1 cellular context compared by ENCODE assay signal in the genomic region with DNA sequence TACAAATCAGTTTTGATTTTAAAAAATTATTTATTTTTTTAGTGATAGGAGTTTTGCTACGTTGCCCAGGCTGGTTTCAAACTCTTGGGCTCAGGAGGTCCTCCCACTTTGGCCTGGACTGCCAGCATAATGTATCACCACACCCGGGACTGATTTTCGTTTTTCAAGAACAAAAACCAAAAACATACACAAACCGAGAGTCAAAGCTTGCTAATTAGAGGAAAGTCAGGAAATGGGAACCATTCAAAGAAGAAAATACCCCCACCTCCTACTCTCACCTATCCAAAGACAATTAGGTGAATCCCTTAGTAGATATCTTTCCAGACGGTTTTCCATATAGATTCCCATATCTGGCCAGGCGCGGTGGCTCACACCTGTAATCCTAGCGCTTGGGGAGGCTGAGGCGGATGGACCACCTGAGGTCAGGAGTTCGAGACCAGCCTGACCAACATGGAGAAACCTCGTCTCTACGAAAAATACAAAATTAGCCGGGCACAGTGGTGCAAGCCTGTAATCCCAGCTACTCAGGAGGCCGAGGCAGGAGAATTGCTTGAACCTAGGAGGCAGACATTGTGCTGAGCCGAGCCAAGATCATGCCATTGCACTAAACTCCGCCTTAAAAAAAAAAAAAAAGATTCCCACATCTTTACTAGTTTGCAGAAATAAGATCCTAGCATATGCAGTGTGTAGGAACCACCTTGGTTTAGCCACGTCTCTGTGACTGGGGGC.
TF ChIP-seq lines count a peak whose summit lies in the region.

No MANE protein-coding gene starts in this region.

TF ChIP-seq in H1, 55 proteins besides CTCF, POLR2A, EP300 and RAD21:
- TF ChIP-seq GABPA (IDR thresholded peaks at IDR 0.05; ENCODE audit: borderline replicate concordance, insufficient read depth, low read length) (no peak), MAFK (IDR thresholded peaks at IDR 0.05; ENCODE audit: low read depth, low read length) (no peak), BCL11A (IDR thresholded peaks at IDR 0.05; ENCODE audit: low read depth in 2 of 2, low read length in 2 of 2) (no peak), TAF7 (optimal IDR thresholded peaks at IDR 0.05; ENCODE audit: borderline replicate concordance, low read depth, low read length) (no peak), SAP30 (IDR thresholded peaks at IDR 0.05; ENCODE audit: insufficient read depth, insufficient replicate concordance, low read length) (no peak), POU5F1 (IDR thresholded peaks at IDR 0.05; ENCODE audit: low read depth, low read length) (no peak), RFX5 (IDR thresholded peaks at IDR 0.05; ENCODE audit: borderline replicate concordance, low read depth, low read length) (no peak), CBX5 (IDR thresholded peaks at IDR 0.05; ENCODE audit: low read depth, low read length) (no peak), JUND (IDR thresholded peaks at IDR 0.05; ENCODE audit: low read length) (no peak), CTBP2 (IDR thresholded peaks at IDR 0.05; ENCODE audit: borderline replicate concordance, insufficient read depth, insufficient read length, low read length) (no peak), CBX8 (IDR thresholded peaks at IDR 0.05; ENCODE audit: borderline replicate concordance, low read depth, low read length) (no peak), NRF1 (IDR thresholded peaks at IDR 0.05; ENCODE audit: low read depth, low read length) (no peak), SIRT6 (IDR thresholded peaks at IDR 0.05; ENCODE audit: low read length) (no peak), SIN3A (conservative IDR thresholded peaks at IDR 0.05 in 1 of 2, IDR thresholded peaks at IDR 0.05 in 1 of 2; ENCODE audit: low read depth in 1 of 2, low read length in 2 of 2) (no peak)
- TF ChIP-seq, protein P1, sequence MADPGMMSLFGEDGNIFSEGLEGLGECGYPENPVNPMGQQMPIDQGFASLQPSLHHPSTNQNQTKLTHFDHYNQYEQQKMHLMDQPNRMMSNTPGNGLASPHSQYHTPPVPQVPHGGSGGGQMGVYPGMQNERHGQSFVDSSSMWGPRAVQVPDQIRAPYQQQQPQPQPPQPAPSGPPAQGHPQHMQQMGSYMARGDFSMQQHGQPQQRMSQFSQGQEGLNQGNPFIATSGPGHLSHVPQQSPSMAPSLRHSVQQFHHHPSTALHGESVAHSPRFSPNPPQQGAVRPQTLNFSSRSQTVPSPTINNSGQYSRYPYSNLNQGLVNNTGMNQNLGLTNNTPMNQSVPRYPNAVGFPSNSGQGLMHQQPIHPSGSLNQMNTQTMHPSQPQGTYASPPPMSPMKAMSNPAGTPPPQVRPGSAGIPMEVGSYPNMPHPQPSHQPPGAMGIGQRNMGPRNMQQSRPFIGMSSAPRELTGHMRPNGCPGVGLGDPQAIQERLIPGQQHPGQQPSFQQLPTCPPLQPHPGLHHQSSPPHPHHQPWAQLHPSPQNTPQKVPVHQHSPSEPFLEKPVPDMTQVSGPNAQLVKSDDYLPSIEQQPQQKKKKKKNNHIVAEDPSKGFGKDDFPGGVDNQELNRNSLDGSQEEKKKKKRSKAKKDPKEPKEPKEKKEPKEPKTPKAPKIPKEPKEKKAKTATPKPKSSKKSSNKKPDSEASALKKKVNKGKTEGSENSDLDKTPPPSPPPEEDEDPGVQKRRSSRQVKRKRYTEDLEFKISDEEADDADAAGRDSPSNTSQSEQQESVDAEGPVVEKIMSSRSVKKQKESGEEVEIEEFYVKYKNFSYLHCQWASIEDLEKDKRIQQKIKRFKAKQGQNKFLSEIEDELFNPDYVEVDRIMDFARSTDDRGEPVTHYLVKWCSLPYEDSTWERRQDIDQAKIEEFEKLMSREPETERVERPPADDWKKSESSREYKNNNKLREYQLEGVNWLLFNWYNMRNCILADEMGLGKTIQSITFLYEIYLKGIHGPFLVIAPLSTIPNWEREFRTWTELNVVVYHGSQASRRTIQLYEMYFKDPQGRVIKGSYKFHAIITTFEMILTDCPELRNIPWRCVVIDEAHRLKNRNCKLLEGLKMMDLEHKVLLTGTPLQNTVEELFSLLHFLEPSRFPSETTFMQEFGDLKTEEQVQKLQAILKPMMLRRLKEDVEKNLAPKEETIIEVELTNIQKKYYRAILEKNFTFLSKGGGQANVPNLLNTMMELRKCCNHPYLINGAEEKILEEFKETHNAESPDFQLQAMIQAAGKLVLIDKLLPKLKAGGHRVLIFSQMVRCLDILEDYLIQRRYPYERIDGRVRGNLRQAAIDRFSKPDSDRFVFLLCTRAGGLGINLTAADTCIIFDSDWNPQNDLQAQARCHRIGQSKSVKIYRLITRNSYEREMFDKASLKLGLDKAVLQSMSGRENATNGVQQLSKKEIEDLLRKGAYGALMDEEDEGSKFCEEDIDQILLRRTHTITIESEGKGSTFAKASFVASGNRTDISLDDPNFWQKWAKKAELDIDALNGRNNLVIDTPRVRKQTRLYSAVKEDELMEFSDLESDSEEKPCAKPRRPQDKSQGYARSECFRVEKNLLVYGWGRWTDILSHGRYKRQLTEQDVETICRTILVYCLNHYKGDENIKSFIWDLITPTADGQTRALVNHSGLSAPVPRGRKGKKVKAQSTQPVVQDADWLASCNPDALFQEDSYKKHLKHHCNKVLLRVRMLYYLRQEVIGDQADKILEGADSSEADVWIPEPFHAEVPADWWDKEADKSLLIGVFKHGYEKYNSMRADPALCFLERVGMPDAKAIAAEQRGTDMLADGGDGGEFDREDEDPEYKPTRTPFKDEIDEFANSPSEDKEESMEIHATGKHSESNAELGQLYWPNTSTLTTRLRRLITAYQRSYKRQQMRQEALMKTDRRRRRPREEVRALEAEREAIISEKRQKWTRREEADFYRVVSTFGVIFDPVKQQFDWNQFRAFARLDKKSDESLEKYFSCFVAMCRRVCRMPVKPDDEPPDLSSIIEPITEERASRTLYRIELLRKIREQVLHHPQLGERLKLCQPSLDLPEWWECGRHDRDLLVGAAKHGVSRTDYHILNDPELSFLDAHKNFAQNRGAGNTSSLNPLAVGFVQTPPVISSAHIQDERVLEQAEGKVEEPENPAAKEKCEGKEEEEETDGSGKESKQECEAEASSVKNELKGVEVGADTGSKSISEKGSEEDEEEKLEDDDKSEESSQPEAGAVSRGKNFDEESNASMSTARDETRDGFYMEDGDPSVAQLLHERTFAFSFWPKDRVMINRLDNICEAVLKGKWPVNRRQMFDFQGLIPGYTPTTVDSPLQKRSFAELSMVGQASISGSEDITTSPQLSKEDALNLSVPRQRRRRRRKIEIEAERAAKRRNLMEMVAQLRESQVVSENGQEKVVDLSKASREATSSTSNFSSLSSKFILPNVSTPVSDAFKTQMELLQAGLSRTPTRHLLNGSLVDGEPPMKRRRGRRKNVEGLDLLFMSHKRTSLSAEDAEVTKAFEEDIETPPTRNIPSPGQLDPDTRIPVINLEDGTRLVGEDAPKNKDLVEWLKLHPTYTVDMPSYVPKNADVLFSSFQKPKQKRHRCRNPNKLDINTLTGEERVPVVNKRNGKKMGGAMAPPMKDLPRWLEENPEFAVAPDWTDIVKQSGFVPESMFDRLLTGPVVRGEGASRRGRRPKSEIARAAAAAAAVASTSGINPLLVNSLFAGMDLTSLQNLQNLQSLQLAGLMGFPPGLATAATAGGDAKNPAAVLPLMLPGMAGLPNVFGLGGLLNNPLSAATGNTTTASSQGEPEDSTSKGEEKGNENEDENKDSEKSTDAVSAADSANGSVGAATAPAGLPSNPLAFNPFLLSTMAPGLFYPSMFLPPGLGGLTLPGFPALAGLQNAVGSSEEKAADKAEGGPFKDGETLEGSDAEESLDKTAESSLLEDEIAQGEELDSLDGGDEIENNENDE (IDR thresholded peaks at IDR 0.05; ENCODE audit: insufficient replicate concordance, low read length): no peak
